In the genomic region with DNA sequence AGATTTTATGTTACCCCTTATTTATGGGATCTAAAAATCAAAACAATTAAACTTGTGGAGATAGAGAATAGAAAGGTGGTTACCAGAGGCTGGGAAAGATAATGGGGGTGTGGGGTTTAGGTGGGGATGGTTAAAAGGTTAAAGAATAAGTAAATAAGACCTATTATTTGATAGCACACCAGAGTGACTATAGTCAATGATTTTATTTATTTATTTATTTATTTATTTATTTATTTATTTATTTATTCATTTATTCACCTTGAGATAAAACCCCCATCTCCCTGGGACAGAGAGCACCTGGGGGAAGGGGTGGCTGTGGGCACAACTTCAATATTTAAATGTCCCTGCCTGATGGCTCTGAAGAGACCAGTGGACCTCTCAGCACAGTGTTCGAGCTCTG, we compare ENCODE assay signal across 7 cellular contexts.
"Had no signal": no experiment of that assay in that cellular context is flagged by ENCODE, and none has a peak within 500 bp of the region (broad histone marks: within the 10 kb centered on the region; RNA-seq: fewer than 3 reads in every experiment).

No MANE protein-coding gene starts in this region.

- H2AFZ ChIP-seq: GM23248 had no signal

- FAIRE-seq: HTR-8/SVneo had no signal

- H3K9me3 ChIP-seq: HAP-1 had no signal

- H3K36me3 ChIP-seq: HAP-1 had no signal

- H3K27ac ChIP-seq: GM23248 had no signal

- DNase-seq: GM23248, GOT3, H7, KBM-7 had no signal

- H3K4me3 ChIP-seq: GM23248, HAP-1 had no signal

- ATAC-seq: HCT116 had no signal

- H3K9ac ChIP-seq: GM23248 had no signal
